In the genomic region with DNA sequence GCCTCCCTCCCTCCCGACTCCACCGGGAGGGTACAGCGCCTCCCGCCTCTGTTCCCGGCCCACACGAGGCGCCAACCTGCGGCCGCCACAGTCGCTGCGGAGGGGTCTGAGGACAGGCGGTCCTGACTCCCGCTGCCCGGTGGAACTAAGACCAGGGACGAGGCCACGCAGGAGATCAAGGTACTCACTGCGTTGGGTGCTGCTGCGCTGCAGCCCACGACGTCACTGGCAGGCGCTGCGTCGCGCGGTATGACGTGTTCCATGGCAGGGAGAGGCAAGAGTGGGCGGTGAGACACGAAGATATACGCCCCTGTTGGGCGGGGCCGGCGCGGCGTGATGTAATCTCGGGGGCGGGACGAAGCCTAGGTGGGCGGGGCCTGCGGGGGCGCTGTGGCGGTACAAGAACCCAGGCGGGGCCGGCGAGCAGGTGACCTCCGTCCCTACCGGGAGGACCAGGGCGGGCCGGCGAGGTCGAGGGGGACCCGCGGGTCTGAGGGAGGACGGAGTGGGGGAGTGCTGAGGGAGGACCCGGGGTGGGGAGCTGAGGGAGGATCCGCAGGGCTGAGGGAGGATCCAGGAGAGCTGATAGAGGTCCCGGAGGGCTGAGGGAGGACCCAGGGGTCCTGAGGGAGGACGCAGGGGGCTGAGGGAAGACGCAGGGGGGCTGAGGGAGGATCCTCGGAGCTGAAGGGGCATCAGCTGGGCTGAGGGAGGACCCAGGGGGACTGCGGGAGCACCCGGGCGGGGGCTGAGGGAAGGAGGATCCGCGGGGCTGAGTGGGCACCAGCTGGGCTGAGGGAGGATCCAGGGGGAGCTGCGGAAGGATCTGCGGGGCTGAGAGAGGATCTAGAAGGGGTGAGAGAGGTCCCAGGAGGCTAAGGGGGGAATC, we compare ENCODE assay signal across 1 cellular context.
TF ChIP-seq lines count a peak whose summit lies in the region.

A gene (minus strand): TSS at position 227 of the 889 bp plus-strand sequence. CDS start 1,039 bp downstream, outside the sequence.

TF ChIP-seq in GM12878, 131 proteins besides CTCF, POLR2A, EP300 and RAD21 (continued from another document and continues in another):
- TF ChIP-seq, protein P1, sequence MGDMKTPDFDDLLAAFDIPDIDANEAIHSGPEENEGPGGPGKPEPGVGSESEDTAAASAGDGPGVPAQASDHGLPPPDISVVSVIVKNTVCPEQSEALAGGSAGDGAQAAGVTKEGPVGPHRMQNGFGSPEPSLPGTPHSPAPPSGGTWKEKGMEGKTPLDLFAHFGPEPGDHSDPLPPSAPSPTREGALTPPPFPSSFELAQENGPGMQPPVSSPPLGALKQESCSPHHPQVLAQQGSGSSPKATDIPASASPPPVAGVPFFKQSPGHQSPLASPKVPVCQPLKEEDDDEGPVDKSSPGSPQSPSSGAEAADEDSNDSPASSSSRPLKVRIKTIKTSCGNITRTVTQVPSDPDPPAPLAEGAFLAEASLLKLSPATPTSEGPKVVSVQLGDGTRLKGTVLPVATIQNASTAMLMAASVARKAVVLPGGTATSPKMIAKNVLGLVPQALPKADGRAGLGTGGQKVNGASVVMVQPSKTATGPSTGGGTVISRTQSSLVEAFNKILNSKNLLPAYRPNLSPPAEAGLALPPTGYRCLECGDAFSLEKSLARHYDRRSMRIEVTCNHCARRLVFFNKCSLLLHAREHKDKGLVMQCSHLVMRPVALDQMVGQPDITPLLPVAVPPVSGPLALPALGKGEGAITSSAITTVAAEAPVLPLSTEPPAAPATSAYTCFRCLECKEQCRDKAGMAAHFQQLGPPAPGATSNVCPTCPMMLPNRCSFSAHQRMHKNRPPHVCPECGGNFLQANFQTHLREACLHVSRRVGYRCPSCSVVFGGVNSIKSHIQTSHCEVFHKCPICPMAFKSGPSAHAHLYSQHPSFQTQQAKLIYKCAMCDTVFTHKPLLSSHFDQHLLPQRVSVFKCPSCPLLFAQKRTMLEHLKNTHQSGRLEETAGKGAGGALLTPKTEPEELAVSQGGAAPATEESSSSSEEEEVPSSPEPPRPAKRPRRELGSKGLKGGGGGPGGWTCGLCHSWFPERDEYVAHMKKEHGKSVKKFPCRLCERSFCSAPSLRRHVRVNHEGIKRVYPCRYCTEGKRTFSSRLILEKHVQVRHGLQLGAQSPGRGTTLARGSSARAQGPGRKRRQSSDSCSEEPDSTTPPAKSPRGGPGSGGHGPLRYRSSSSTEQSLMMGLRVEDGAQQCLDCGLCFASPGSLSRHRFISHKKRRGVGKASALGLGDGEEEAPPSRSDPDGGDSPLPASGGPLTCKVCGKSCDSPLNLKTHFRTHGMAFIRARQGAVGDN (IDR thresholded peaks at IDR 0.05) = peak; percentile 48; the same call in 1 of the 2 replicates
- TF ChIP-seq CBX3 (IDR thresholded peaks at IDR 0.05; ENCODE audit: borderline replicate concordance, low read depth) (no peak), ATF7 (IDR thresholded peaks at IDR 0.05; ENCODE audit: low read depth) (peak; percentile 90), BACH1 (IDR thresholded peaks at IDR 0.05; ENCODE audit: borderline replicate concordance) (peak; percentile 55; the same call in 1 of the 2 replicates), RELA (IDR thresholded peaks at IDR 0.05; ENCODE audit: borderline replicate concordance, partially characterized antibody) (peak; percentile 76), SRF (IDR thresholded peaks at IDR 0.05; ENCODE audit: low read depth in 2 of 2, low read length in 2 of 2) (peak; percentile 71 to 96), SREBF1 (IDR thresholded peaks at IDR 0.05; ENCODE audit: low read length) (no peak), RCOR1 (conservative IDR thresholded peaks at IDR 0.05; ENCODE audit: low read depth, low read length) (0 out of 2 replicates have a peak, but pooled peaks have one; percentile 43), MYB (IDR thresholded peaks at IDR 0.05; ENCODE audit: borderline replicate concordance, low read depth, low read length) (no peak), SP1 (IDR thresholded peaks at IDR 0.05; ENCODE audit: low read depth, low read length) (peak; percentile 92), RB1 (IDR thresholded peaks at IDR 0.05; ENCODE audit: borderline replicate concordance) (peak; percentile 61; the same call in 1 of the 2 replicates), RFX5 (IDR thresholded peaks at IDR 0.05; ENCODE audit: low read depth, low read length) (peak; percentile 66; the same call in 1 of the 2 replicates), CHD2 (IDR thresholded peaks at IDR 0.05; ENCODE audit: borderline replicate concordance, low read depth, low read length) (peak; percentile 70), YBX1 (IDR thresholded peaks at IDR 0.05) (no peak), LARP7 (IDR thresholded peaks at IDR 0.05) (peak; percentile 68), MYC (IDR thresholded peaks at IDR 0.05; ENCODE audit: insufficient read depth, insufficient read length, insufficient replicate concordance, low read length, severe bottlenecking) (peak; percentile 41), SIX5 (IDR thresholded peaks at IDR 0.05; ENCODE audit: low read depth, low read length, severe bottlenecking) (peak; percentile 61), EGR1 (IDR thresholded peaks at IDR 0.05; ENCODE audit: borderline replicate concordance in 1 of 2, low read depth in 2 of 2, low read length in 2 of 2) (peak; percentile 23 to 97), ZZZ3 (IDR thresholded peaks at IDR 0.05; ENCODE audit: control insufficient read depth, insufficient read length, low read depth) (no peak), SIN3A (IDR thresholded peaks at IDR 0.05; ENCODE audit: low read depth, low read length) (peak; percentile 84; the same call in 1 of the 2 replicates), IRF4 (IDR thresholded peaks at IDR 0.05; ENCODE audit: low read depth, low read length) (peak; percentile 59; the same call in 1 of the 2 replicates), NBN (IDR thresholded peaks at IDR 0.05) (peak; percentile 99), MXI1 (IDR thresholded peaks at IDR 0.05; ENCODE audit: low read depth, low read length) (peak; percentile 86), BHLHE40 (IDR thresholded peaks at IDR 0.05; ENCODE audit: borderline replicate concordance in 1 of 2, low read depth in 2 of 2, low read length in 1 of 2) (peak; percentile 35 to 68; a peak in 2 of 4 replicates), NRF1 (conservative IDR thresholded peaks at IDR 0.05; ENCODE audit: low read depth, low read length) (no peak), SMC3 (IDR thresholded peaks at IDR 0.05; ENCODE audit: borderline replicate concordance, low read length) (no peak), MEF2B (IDR thresholded peaks at IDR 0.05; ENCODE audit: partially characterized antibody, poor library complexity, severe bottlenecking) (no peak)
- TF ChIP-seq, protein P2, sequence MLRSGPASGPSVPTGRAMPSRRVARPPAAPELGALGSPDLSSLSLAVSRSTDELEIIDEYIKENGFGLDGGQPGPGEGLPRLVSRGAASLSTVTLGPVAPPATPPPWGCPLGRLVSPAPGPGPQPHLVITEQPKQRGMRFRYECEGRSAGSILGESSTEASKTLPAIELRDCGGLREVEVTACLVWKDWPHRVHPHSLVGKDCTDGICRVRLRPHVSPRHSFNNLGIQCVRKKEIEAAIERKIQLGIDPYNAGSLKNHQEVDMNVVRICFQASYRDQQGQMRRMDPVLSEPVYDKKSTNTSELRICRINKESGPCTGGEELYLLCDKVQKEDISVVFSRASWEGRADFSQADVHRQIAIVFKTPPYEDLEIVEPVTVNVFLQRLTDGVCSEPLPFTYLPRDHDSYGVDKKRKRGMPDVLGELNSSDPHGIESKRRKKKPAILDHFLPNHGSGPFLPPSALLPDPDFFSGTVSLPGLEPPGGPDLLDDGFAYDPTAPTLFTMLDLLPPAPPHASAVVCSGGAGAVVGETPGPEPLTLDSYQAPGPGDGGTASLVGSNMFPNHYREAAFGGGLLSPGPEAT (IDR thresholded peaks at IDR 0.05; ENCODE audit: low read depth) = peak; percentile 85
- TF ChIP-seq, protein P3, sequence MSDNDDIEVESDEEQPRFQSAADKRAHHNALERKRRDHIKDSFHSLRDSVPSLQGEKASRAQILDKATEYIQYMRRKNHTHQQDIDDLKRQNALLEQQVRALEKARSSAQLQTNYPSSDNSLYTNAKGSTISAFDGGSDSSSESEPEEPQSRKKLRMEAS (IDR thresholded peaks at IDR 0.05; ENCODE audit: low read depth, low read length) = peak; percentile 27; the same call in 1 of the 2 replicates
- TF ChIP-seq, protein P4, sequence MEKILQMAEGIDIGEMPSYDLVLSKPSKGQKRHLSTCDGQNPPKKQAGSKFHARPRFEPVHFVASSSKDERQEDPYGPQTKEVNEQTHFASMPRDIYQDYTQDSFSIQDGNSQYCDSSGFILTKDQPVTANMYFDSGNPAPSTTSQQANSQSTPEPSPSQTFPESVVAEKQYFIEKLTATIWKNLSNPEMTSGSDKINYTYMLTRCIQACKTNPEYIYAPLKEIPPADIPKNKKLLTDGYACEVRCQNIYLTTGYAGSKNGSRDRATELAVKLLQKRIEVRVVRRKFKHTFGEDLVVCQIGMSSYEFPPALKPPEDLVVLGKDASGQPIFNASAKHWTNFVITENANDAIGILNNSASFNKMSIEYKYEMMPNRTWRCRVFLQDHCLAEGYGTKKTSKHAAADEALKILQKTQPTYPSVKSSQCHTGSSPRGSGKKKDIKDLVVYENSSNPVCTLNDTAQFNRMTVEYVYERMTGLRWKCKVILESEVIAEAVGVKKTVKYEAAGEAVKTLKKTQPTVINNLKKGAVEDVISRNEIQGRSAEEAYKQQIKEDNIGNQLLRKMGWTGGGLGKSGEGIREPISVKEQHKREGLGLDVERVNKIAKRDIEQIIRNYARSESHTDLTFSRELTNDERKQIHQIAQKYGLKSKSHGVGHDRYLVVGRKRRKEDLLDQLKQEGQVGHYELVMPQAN (conservative IDR thresholded peaks at IDR 0.05) = peak; percentile 78; the same call in 1 of the 2 replicates
- TF ChIP-seq, protein P5, sequence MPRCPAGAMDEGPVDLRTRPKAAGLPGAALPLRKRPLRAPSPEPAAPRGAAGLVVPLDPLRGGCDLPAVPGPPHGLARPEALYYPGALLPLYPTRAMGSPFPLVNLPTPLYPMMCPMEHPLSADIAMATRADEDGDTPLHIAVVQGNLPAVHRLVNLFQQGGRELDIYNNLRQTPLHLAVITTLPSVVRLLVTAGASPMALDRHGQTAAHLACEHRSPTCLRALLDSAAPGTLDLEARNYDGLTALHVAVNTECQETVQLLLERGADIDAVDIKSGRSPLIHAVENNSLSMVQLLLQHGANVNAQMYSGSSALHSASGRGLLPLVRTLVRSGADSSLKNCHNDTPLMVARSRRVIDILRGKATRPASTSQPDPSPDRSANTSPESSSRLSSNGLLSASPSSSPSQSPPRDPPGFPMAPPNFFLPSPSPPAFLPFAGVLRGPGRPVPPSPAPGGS (IDR thresholded peaks at IDR 0.05; ENCODE audit: borderline replicate concordance, insufficient read depth, low read depth, low read length, poor library complexity, severe bottlenecking) = peak; percentile 16
- TF ChIP-seq, protein P6, sequence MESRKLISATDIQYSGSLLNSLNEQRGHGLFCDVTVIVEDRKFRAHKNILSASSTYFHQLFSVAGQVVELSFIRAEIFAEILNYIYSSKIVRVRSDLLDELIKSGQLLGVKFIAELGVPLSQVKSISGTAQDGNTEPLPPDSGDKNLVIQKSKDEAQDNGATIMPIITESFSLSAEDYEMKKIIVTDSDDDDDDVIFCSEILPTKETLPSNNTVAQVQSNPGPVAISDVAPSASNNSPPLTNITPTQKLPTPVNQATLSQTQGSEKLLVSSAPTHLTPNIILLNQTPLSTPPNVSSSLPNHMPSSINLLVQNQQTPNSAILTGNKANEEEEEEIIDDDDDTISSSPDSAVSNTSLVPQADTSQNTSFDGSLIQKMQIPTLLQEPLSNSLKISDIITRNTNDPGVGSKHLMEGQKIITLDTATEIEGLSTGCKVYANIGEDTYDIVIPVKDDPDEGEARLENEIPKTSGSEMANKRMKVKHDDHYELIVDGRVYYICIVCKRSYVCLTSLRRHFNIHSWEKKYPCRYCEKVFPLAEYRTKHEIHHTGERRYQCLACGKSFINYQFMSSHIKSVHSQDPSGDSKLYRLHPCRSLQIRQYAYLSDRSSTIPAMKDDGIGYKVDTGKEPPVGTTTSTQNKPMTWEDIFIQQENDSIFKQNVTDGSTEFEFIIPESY (IDR thresholded peaks at IDR 0.05) = no peak
- TF ChIP-seq, protein P7, sequence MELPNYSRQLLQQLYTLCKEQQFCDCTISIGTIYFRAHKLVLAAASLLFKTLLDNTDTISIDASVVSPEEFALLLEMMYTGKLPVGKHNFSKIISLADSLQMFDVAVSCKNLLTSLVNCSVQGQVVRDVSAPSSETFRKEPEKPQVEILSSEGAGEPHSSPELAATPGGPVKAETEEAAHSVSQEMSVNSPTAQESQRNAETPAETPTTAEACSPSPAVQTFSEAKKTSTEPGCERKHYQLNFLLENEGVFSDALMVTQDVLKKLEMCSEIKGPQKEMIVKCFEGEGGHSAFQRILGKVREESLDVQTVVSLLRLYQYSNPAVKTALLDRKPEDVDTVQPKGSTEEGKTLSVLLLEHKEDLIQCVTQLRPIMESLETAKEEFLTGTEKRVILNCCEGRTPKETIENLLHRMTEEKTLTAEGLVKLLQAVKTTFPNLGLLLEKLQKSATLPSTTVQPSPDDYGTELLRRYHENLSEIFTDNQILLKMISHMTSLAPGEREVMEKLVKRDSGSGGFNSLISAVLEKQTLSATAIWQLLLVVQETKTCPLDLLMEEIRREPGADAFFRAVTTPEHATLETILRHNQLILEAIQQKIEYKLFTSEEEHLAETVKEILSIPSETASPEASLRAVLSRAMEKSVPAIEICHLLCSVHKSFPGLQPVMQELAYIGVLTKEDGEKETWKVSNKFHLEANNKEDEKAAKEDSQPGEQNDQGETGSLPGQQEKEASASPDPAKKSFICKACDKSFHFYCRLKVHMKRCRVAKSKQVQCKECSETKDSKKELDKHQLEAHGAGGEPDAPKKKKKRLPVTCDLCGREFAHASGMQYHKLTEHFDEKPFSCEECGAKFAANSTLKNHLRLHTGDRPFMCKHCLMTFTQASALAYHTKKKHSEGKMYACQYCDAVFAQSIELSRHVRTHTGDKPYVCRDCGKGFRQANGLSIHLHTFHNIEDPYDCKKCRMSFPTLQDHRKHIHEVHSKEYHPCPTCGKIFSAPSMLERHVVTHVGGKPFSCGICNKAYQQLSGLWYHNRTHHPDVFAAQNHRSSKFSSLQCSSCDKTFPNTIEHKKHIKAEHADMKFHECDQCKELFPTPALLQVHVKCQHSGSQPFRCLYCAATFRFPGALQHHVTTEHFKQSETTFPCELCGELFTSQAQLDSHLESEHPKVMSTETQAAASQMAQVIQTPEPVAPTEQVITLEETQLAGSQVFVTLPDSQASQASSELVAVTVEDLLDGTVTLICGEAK (IDR thresholded peaks at IDR 0.05; ENCODE audit: borderline replicate concordance) = peak; percentile 27; the same call in 1 of the 2 replicates
- TF ChIP-seq, protein P8, sequence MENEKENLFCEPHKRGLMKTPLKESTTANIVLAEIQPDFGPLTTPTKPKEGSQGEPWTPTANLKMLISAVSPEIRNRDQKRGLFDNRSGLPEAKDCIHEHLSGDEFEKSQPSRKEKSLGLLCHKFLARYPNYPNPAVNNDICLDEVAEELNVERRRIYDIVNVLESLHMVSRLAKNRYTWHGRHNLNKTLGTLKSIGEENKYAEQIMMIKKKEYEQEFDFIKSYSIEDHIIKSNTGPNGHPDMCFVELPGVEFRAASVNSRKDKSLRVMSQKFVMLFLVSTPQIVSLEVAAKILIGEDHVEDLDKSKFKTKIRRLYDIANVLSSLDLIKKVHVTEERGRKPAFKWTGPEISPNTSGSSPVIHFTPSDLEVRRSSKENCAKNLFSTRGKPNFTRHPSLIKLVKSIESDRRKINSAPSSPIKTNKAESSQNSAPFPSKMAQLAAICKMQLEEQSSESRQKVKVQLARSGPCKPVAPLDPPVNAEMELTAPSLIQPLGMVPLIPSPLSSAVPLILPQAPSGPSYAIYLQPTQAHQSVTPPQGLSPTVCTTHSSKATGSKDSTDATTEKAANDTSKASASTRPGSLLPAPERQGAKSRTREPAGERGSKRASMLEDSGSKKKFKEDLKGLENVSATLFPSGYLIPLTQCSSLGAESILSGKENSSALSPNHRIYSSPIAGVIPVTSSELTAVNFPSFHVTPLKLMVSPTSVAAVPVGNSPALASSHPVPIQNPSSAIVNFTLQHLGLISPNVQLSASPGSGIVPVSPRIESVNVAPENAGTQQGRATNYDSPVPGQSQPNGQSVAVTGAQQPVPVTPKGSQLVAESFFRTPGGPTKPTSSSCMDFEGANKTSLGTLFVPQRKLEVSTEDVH (IDR thresholded peaks at IDR 0.05; ENCODE audit: low read depth, partially characterized antibody) = peak; percentile 67
